2 cellular contexts compared by ENCODE assay signal in genomic region chr11:101013702-101014101, GRCh38.
DNase-seq lines count a peak whose midpoint lies in the region; ATAC-seq, FAIRE-seq and TF ChIP-seq lines count a peak whose summit lies in the region.
"Not testable (repeated sequence)": the region's sequence is repeated elsewhere in the genome, so short reads cannot be mapped to it uniquely, and the experiment has no call there.

No MANE protein-coding gene starts in this region.

- not testable (repeated sequence) for TF ChIP-seq EP300 in K562 (IDR thresholded peaks at IDR 0.05; ENCODE audit: low read length)

- H3K36me3 ChIP-seq in HEK293 (ENCODE audit: control insufficient read depth in 2 of 2, insufficient read depth in 1 of 2, low read length in 2 of 2); K562 (ENCODE audit: control insufficient read depth, insufficient read depth, low read length): not testable (repeated sequence)

- not testable (repeated sequence) for TF ChIP-seq CTCF in HEK293 (tag by site-specific recombination; IDR thresholded peaks at IDR 0.05); K562 (IDR thresholded peaks at IDR 0.05 in 2 of 3, conservative IDR thresholded peaks at IDR 0.05 in 1 of 3; ENCODE audit: insufficient read depth in 2 of 3, low read depth in 1 of 3, low read length in 3 of 3)

- POLR2A ChIA-PET in HEK293 (lab: Yijun Ruan, JAX); K562 (lab: Yijun Ruan, JAX): not testable (repeated sequence)

- in situ Hi-C loops in K562 (cut with MboI), result not testable (repeated sequence)

- not testable (repeated sequence) for H3K4me3 ChIP-seq in HEK293 (ENCODE audit: low read depth, low read length); K562

- CTCF ChIA-PET in HEK293 (lab: Yijun Ruan, JAX); K562 (lab: Yijun Ruan, JAX; ENCODE audit: low intra/inter-chr PET ratio): not testable (repeated sequence)

- H3K27ac ChIP-seq in HEK293 (ENCODE audit: extremely low read depth, low read depth, low read length); K562 (ENCODE audit: extremely low read depth, low read depth, low read length): not testable (repeated sequence)

- DNase-seq in K562 (ENCODE audit: extremely low read depth in 1 of 4, low spot score in 3 of 4), result not testable (repeated sequence)

- intact Hi-C loops in K562 (cut with micrococcal nuclease), result not testable (repeated sequence)

- not testable (repeated sequence) for H3K79me2 ChIP-seq in K562 (ENCODE audit: control insufficient read depth, insufficient read depth, low read length)

- not testable (repeated sequence) for TF ChIP-seq POLR2A in K562 (conservative IDR thresholded peaks at IDR 0.05)

- not testable (repeated sequence) for TF ChIP-seq RAD21 in K562 (CRISPR knock-in tag; conservative IDR thresholded peaks at IDR 0.05 in 1 of 2, IDR thresholded peaks at IDR 0.05 in 1 of 2)

- not testable (repeated sequence) for H3K4me2 ChIP-seq in K562 (ENCODE audit: insufficient read depth, low read length)

- not testable (repeated sequence) for H3K4me1 ChIP-seq in HEK293 (ENCODE audit: control insufficient read depth, insufficient read depth, low read length); K562 (replicated peaks in 1 of 2; ENCODE audit: control insufficient read depth in 2 of 2, insufficient read depth in 2 of 2, low read length in 2 of 2)

- BruUV-seq in K562 (replicated peaks; lab: Mats Ljungman, UMichigan), result not testable (repeated sequence)

- not testable (repeated sequence) for ATAC-seq in K562

- not testable (repeated sequence) for H3K27me3 ChIP-seq in K562 (ENCODE audit: control insufficient read depth in 2 of 2, insufficient read depth in 2 of 2, low read length in 2 of 2)

- not testable (repeated sequence) for H3K9me3 ChIP-seq in HEK293 (ENCODE audit: control insufficient read depth, insufficient read depth, low read depth, low read length); K562 (replicated peaks; ENCODE audit: control insufficient read depth, insufficient read depth, low read depth, low read length)

- not testable (repeated sequence) for H3K9ac ChIP-seq in K562 (ENCODE audit: insufficient read depth in 1 of 2, low read depth in 2 of 2, low read length in 2 of 2)

- FAIRE-seq in K562 (lab: Jason Lieb, UNC), result not testable (repeated sequence)

- not testable (repeated sequence) for H2AFZ ChIP-seq in K562 (ENCODE audit: low read depth, low read length)

- H4K20me1 ChIP-seq in K562 (replicated peaks; ENCODE audit: control insufficient read depth, insufficient read depth, low read length), result not testable (repeated sequence)

- not testable (repeated sequence) for H3K9me1 ChIP-seq in K562 (ENCODE audit: control insufficient read depth, insufficient read depth, low read length)

TF ChIP-seq in HEK293, 187 proteins besides CTCF, POLR2A, EP300 and RAD21:
- peak; percentile 44; the same call in 1 of the 2 replicates for TF ChIP-seq ZNF146 (tag by site-specific recombination; IDR thresholded peaks at IDR 0.05)

TF ChIP-seq in K562, 482 proteins besides CTCF, POLR2A, EP300 and RAD21:
- TF ChIP-seq ZNF146 (CRISPR knock-in tag; IDR thresholded peaks at IDR 0.05; ENCODE audit: unreplicated experiment) (peak; percentile 57), BCOR (IDR thresholded peaks at IDR 0.05) (peak; percentile 53; the same call in 1 of the 2 replicates), KDM1A (IDR thresholded peaks at IDR 0.05) (peak in 1 of 2 experiments; percentile 18; a peak in 1 of 4 replicates)
